9 cellular contexts compared by ENCODE assay signal in genomic region chr20:47950103-47950502, GRCh38.
DNase-seq lines count a peak whose midpoint lies in the region; ATAC-seq and TF ChIP-seq lines count a peak whose summit lies in the region.
"Had no signal": no experiment of that assay in that cellular context is flagged by ENCODE, and none has a peak within 500 bp of the region (broad histone marks: within the 10 kb centered on the region; RNA-seq: fewer than 3 reads in every experiment).

No MANE protein-coding gene starts in this region.

- DNase-seq in Calu3: peak; percentile 80
- DNase-seq in NCI-H1092 (lab: John Stamatoyannopoulos, UW): peak; percentile 3
- peak in 3 of 4 donors; percentile 9 to 42 (median 36) for DNase-seq in body of pancreas
- peak; percentile 21 to 93 for DNase-seq in lung microvascular endothelial cell (ENCODE audit: low read depth in 2 of 2)
- no peak for DNase-seq in esophagus muscularis mucosa (ENCODE audit: extremely low spot score)
- no peak for DNase-seq in aorta
- DNase-seq: activated CD4-positive, alpha-beta memory T cell treated with anti-CD3 and anti-CD28 coated beads for 36 hours had no signal

- H3K27me3 ChIP-seq in body of pancreas (no peaks in the 10 kb centered on the region), esophagus muscularis mucosa (no peaks in the 10 kb centered on the region), aorta (ENCODE audit: control insufficient read depth in 1 of 2, insufficient read depth in 2 of 2, low read length in 1 of 2) (no peaks in the 10 kb centered on the region)

- H3K27me3 Mint-ChIP-seq in Calu3 (ENCODE audit: unreplicated experiment): no peaks in the 10 kb centered on the region

- H3K4me1 ChIP-seq in body of pancreas (no peaks in the 10 kb centered on the region), esophagus muscularis mucosa (peaks cover 0 to 14% (median 8%) of the 10 kb centered on the region in 4 donors), aorta (ENCODE audit: control insufficient read depth in 1 of 2, insufficient read depth in 2 of 2, low read length in 2 of 2) (no peaks in the 10 kb centered on the region)

- no peak for TF ChIP-seq EP300 in esophagus muscularis mucosa (IDR thresholded peaks at IDR 0.05)

- H3K27ac Mint-ChIP-seq in Calu3 (ENCODE audit: unreplicated experiment): peak overlapping the region; percentile 57
- H3K27ac Mint-ChIP-seq: activated CD4-positive, alpha-beta memory T cell treated with anti-CD3 and anti-CD28 coated beads for 36 hours had no signal

- WGBS in body of pancreas, 2 donors: 24 to 30% methylated on average over 4 of the region's 4 CpGs
- WGBS in esophagus muscularis mucosa: 56% methylated on average over 4 of the region's 4 CpGs
- 79 to 80% methylated on average over 4 of the region's 4 CpGs for WGBS in aorta, 2 donors

- H3K4me3 ChIP-seq in body of pancreas (no peak overlapping the region), esophagus muscularis mucosa (no peak overlapping the region), aorta (ENCODE audit: low read length in 2 of 2) (no peak overlapping the region)

- TF ChIP-seq POLR2A in body of pancreas (IDR thresholded peaks at IDR 0.05) (no peak), esophagus muscularis mucosa (IDR thresholded peaks at IDR 0.05; ENCODE audit: low read depth) (no peak), GM18505 (IDR thresholded peaks at IDR 0.05; ENCODE audit: borderline replicate concordance, extremely low read depth, insufficient read depth, insufficient read length) (no peak)

- no peaks in the 10 kb centered on the region for H3K9me3 Mint-ChIP-seq in Calu3 (ENCODE audit: low read depth, unreplicated experiment)
- H3K9me3 Mint-ChIP-seq: activated CD4-positive, alpha-beta memory T cell treated with anti-CD3 and anti-CD28 coated beads for 36 hours had no signal

- BruUV-seq in Calu3 (replicated peaks; lab: Mats Ljungman, UMichigan): no TSS peak

- intact Hi-C loops in Calu3 (cut with micrococcal nuclease; ENCODE audit: unreplicated experiment) (no loop called here), body of pancreas (cut with DNase I) (no loop called here), esophagus muscularis mucosa (cut with DNase I) (no loop called here), aorta (cut with DNase I) (no loop called here)

- no peak for TF ChIP-seq CTCF in Calu3 (IDR thresholded peaks at IDR 0.05; ENCODE audit: unreplicated experiment)
- no peak for TF ChIP-seq CTCF in body of pancreas (IDR thresholded peaks at IDR 0.05)
- TF ChIP-seq CTCF in esophagus muscularis mucosa (IDR thresholded peaks at IDR 0.05): no peak

- no peak overlapping the region for H3K27ac ChIP-seq in body of pancreas
- no peak overlapping the region for H3K27ac ChIP-seq in esophagus muscularis mucosa (replicated peaks in 1 of 4)
- H3K27ac ChIP-seq in aorta (ENCODE audit: low read depth in 1 of 2, low read length in 2 of 2): no peak overlapping the region

- CTCF ChIA-PET in Calu3 (lab: Charles Lee): interaction anchor here (0.6 to 1.7 kb wide), 12 partner anchors 14 to 981 kb away, joined by 3 to 8 read pairs (median 4); no protein-coding TSS in a partner anchor

- H3K36me3 ChIP-seq in body of pancreas (replicated peaks in 1 of 2; ENCODE audit: insufficient read depth in 1 of 2, low read depth in 2 of 2): no peaks in the 10 kb centered on the region
- no peaks in the 10 kb centered on the region for H3K36me3 ChIP-seq in esophagus muscularis mucosa
- no peaks in the 10 kb centered on the region for H3K36me3 ChIP-seq in aorta (ENCODE audit: control insufficient read depth in 1 of 2, insufficient read depth in 2 of 2, low read length in 1 of 2)

- H3K9me3 ChIP-seq in body of pancreas (no peaks in the 10 kb centered on the region), esophagus muscularis mucosa (no peaks in the 10 kb centered on the region), aorta (ENCODE audit: control insufficient read depth, low read length) (no peaks in the 10 kb centered on the region)

- ATAC-seq in body of pancreas (peak; percentile 6), GM19351 (IDR thresholded peaks at IDR 0.05; ENCODE audit: unreplicated experiment) (no peak), GM18505 (IDR thresholded peaks at IDR 0.05; ENCODE audit: unreplicated experiment) (no peak), aorta (ENCODE audit: low FRiP score) (no peak)

- peaks cover 25% of the 10 kb centered on the region for H3K4me1 Mint-ChIP-seq in Calu3 (ENCODE audit: low read depth, unreplicated experiment)

- H3K36me3 Mint-ChIP-seq in Calu3 (ENCODE audit: insufficient read depth, unreplicated experiment): no peaks in the 10 kb centered on the region
- H3K36me3 Mint-ChIP-seq: activated CD4-positive, alpha-beta memory T cell treated with anti-CD3 and anti-CD28 coated beads for 36 hours had no signal

- H3K4me3 Mint-ChIP-seq in Calu3 (ENCODE audit: low read depth, unreplicated experiment): no peak overlapping the region
- H3K4me3 Mint-ChIP-seq: activated CD4-positive, alpha-beta memory T cell treated with anti-CD3 and anti-CD28 coated beads for 36 hours had no signal

Comparison
In these comparisons a context has a peak if more than half of its experiments do, and no peak if none do; other contexts are left out.
1. DNase-seq: peak in Calu3 (single experiment), NCI-H1092 (single experiment), body of pancreas (3 of 4) and lung microvascular endothelial cell (2 of 2); none in esophagus muscularis mucosa (single experiment) and aorta (0 of 2).